1 cellular context compared by ENCODE assay signal in the genomic region with DNA sequence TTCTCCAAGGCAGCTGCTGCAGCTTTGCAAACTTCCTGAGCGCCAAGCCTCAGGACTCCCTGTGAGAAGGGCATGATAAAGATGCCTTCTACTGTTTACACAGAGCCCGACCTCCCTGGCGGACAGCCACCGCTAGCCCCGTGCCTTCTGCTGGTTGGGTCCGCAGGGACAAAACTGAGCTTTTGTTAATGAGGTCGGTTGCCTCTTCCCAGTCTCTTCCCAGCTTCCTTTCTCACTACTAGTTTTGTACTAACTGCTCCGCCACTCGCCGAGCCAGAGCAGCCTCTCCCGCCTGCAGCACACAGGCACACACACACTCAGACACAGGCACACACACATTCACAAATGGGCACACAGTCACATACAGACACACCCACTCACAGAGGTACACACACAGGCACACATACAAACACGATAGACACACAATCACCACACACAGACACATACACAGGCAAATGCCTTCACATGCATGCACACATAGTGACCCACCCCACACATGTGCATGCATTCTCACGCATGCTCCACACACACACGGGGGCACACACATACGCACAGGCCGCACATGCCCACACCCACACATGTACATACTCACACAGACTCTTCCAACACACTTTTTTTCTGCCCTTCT.
TF ChIP-seq lines count a peak whose summit lies in the region.

TSS of gene FREM1 (minus strand) at position 251 of the 628 bp plus-strand sequence. CDS start 41,451 bp downstream, outside the sequence.

TF ChIP-seq in HepG2, 621 proteins besides CTCF, POLR2A, EP300 and RAD21 (continued from another document):
- TF ChIP-seq HMG20A (CRISPR knock-in tag; IDR thresholded peaks at IDR 0.05; ENCODE audit: borderline replicate concordance) (peak; percentile 40; the same call in 1 of the 2 replicates), ZNF543 (CRISPR knock-in tag; IDR thresholded peaks at IDR 0.05) (0 out of 2 replicates have a peak, but pooled peaks have one; percentile 45), ZNF329 (CRISPR knock-in tag; IDR thresholded peaks at IDR 0.05; ENCODE audit: low read depth) (0 out of 2 replicates have a peak, but pooled peaks have one; percentile 54), ZSCAN22 (CRISPR knock-in tag; IDR thresholded peaks at IDR 0.05) (no peak), MBD4 (IDR thresholded peaks at IDR 0.05; ENCODE audit: borderline replicate concordance, low read length) (no peak), NFRKB (IDR thresholded peaks at IDR 0.05) (no peak), KMT2A (CRISPR knock-in tag; IDR thresholded peaks at IDR 0.05) (peak; percentile 69; the same call in 1 of the 2 replicates), LCORL (IDR thresholded peaks at IDR 0.05) (no peak), LCORL (CRISPR knock-in tag; IDR thresholded peaks at IDR 0.05) (0 out of 2 replicates have a peak, but pooled peaks have one; percentile 40), ZC3H4 (CRISPR knock-in tag; IDR thresholded peaks at IDR 0.05; ENCODE audit: borderline replicate concordance) (no peak), HHEX (CRISPR knock-in tag; IDR thresholded peaks at IDR 0.05) (no peak), KAT7 (CRISPR knock-in tag; IDR thresholded peaks at IDR 0.05; ENCODE audit: borderline replicate concordance) (no peak), ZNF891 (CRISPR knock-in tag; IDR thresholded peaks at IDR 0.05) (peak; percentile 51; the same call in 1 of the 2 replicates), FOXA1 (IDR thresholded peaks at IDR 0.05) (no peak), FOXA1 (CRISPR knock-in tag; IDR thresholded peaks at IDR 0.05) (peak; percentile 84), IKZF4 (CRISPR knock-in tag; IDR thresholded peaks at IDR 0.05; ENCODE audit: borderline replicate concordance, low read depth, not compliant biosample characterization) (peak; percentile 71), ZFAT (CRISPR knock-in tag; conservative IDR thresholded peaks at IDR 0.05) (no peak)
- TF ChIP-seq, protein P1, sequence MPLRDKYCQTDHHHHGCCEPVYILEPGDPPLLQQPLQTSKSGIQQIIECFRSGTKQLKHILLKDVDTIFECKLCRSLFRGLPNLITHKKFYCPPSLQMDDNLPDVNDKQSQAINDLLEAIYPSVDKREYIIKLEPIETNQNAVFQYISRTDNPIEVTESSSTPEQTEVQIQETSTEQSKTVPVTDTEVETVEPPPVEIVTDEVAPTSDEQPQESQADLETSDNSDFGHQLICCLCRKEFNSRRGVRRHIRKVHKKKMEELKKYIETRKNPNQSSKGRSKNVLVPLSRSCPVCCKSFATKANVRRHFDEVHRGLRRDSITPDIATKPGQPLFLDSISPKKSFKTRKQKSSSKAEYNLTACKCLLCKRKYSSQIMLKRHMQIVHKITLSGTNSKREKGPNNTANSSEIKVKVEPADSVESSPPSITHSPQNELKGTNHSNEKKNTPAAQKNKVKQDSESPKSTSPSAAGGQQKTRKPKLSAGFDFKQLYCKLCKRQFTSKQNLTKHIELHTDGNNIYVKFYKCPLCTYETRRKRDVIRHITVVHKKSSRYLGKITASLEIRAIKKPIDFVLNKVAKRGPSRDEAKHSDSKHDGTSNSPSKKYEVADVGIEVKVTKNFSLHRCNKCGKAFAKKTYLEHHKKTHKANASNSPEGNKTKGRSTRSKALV (CRISPR knock-in tag; IDR thresholded peaks at IDR 0.05): no peak
